12 cellular contexts compared by ENCODE assay signal in genomic region chr11:58000699-58001098, GRCh38. TPM values are rescaled to one million over a fixed set of nuclear protein-coding genes. Genes with fewer than 3 reads are reported as not detected.
"Had no signal": no experiment of that assay in that cellular context is flagged by ENCODE, and none has a peak within 500 bp of the region (broad histone marks: within the 10 kb centered on the region; RNA-seq: fewer than 3 reads in every experiment).

No MANE protein-coding gene starts in this region.

- DNase-seq: GM23248, GOT3, H7, H9, HCEC 1CT, HFFc6 had no signal

- H3K9ac ChIP-seq: GM23248 had no signal

- H3K27ac ChIP-seq: GM23248 had no signal

- H3K4me3 ChIP-seq: GM23248, GM23338, HAP-1 had no signal

- H3K4me1 ChIP-seq: HAP-1 had no signal

- H3K27ac Mint-ChIP-seq: GM23338, H9, HFFc6 had no signal

- H3K4me3 Mint-ChIP-seq: GM23338, H9, HFFc6 had no signal

- H3K36me3 ChIP-seq: HAP-1 had no signal

- H2AFZ ChIP-seq: GM23248 had no signal

- H3K9me3 ChIP-seq: HAP-1 had no signal

- FAIRE-seq: H1, H54 had no signal

- H3K9me3 Mint-ChIP-seq: HFFc6 had no signal

- H3K4me2 ChIP-seq: GM23338 had no signal

- ATAC-seq: GM23338, HCT116 had no signal

RNA-seq across cellular contexts. Expression of gene OR9Q1, which starts 23.0 kb away (rescaled TPM):
- total RNA-seq: GM23248, GM23338, H1, H4, H7, H9, HFFc6 had no signal
- polyA plus RNA-seq: GM23248, GM23338, H1 had no signal

RNA-seq across cellular contexts. Expression of gene OR6Q1, which starts 30.1 kb away (rescaled TPM):
- total RNA-seq: GM23248, GM23338, H1, H4, H7, H9, HFFc6 had no signal
- polyA plus RNA-seq: GM23248, GM23338, H1 had no signal
